In genomic region chr16:640614-641013, GRCh38 we compare ENCODE assay signal across 10 cellular contexts. TPM values are rescaled to one million over a fixed set of nuclear protein-coding genes. Genes with fewer than 3 reads are reported as not detected.
DNase-seq lines count a peak whose midpoint lies in the region; ATAC-seq and TF ChIP-seq lines count a peak whose summit lies in the region.
"Had no signal": no experiment of that assay in that cellular context is flagged by ENCODE, and none has a peak within 500 bp of the region (broad histone marks: within the 10 kb centered on the region; RNA-seq: fewer than 3 reads in every experiment).

No MANE protein-coding gene starts in this region.

- CTCF ChIA-PET in RWPE1 (lab: Yijun Ruan, JAX), result interaction anchor here (0.6 to 0.7 kb wide), 2 partner anchors 9 to 107 kb away, joined by 3 to 5 read pairs; partner anchors contain the start of gene WDR90

- no peaks in the 10 kb centered on the region for H3K27me3 ChIP-seq in left lung

- H3K4me1 ChIP-seq in left lung, result peaks cover 12 to 41% of the 10 kb centered on the region in 2 donors

- ATAC-seq in activated T-cell treated with anti-CD3 and anti-CD28 coated beads, Interleukin-2, amount 50 U/mL, for 72 hours (replicated peaks in 1 of 2), result no peak
- no peak for ATAC-seq in stimulated activated naive B cell treated with anti-CD40 and anti-IgM and Interleukin-4, amounts not matched to agents 10 μg/mL and 1 μg/mL and 100 μg/mL, for 72 hours (replicated peaks)
- no peak for ATAC-seq in left lung

- no peaks in the 10 kb centered on the region for H3K36me3 Mint-ChIP-seq in activated T-cell treated with anti-CD3 and anti-CD28 coated beads, Interleukin-2, amount 50 U/mL, for 72 hours (ENCODE audit: insufficient read depth in 2 of 2)
- peaks cover 11 to 17% of the 10 kb centered on the region in 2 donors for H3K36me3 Mint-ChIP-seq in stimulated activated naive B cell treated with anti-CD40 and anti-IgM and Interleukin-4, amounts not matched to agents 10 μg/mL and 1 μg/mL and 100 μg/mL, for 72 hours

- H3K36me3 ChIP-seq in left lung, result peaks cover 0 to 7% of the 10 kb centered on the region in 2 donors

- H3K27ac ChIP-seq in RWPE1, result peak overlapping the region; percentile 46; the same call in 1 of the 2 replicates
- H3K27ac ChIP-seq in left lung, result no peak overlapping the region

- POLR2A ChIA-PET in RWPE1 (lab: Yijun Ruan, JAX; ENCODE audit: low non-redundant PET), result no interaction called here

- no peaks in the 10 kb centered on the region for H3K9me3 Mint-ChIP-seq in activated T-cell treated with anti-CD3 and anti-CD28 coated beads, Interleukin-2, amount 50 U/mL, for 72 hours
- peaks cover 0 to 2% of the 10 kb centered on the region in 2 donors for H3K9me3 Mint-ChIP-seq in stimulated activated naive B cell treated with anti-CD40 and anti-IgM and Interleukin-4, amounts not matched to agents 10 μg/mL and 1 μg/mL and 100 μg/mL, for 72 hours

- H3K27ac Mint-ChIP-seq in activated T-cell treated with anti-CD3 and anti-CD28 coated beads, Interleukin-2, amount 50 U/mL, for 72 hours, result no peak overlapping the region
- peak overlapping the region; percentile 59 for H3K27ac Mint-ChIP-seq in stimulated activated naive B cell treated with anti-CD40 and anti-IgM and Interleukin-4, amounts not matched to agents 10 μg/mL and 1 μg/mL and 100 μg/mL, for 72 hours

- TF ChIP-seq CTCF in RWPE1 (conservative IDR thresholded peaks at IDR 0.05; ENCODE audit: low read depth) (no peak), foreskin fibroblast (IDR thresholded peaks at IDR 0.05; ENCODE audit: low read depth, low read length) (no peak), left lung (IDR thresholded peaks at IDR 0.05) (no peak)

- no peaks in the 10 kb centered on the region for H3K27me3 Mint-ChIP-seq in activated T-cell treated with anti-CD3 and anti-CD28 coated beads, Interleukin-2, amount 50 U/mL, for 72 hours (ENCODE audit: low read depth)
- peaks cover 5 to 6% of the 10 kb centered on the region in 2 donors for H3K27me3 Mint-ChIP-seq in stimulated activated naive B cell treated with anti-CD40 and anti-IgM and Interleukin-4, amounts not matched to agents 10 μg/mL and 1 μg/mL and 100 μg/mL, for 72 hours

- H3K4me1 Mint-ChIP-seq in activated T-cell treated with anti-CD3 and anti-CD28 coated beads, Interleukin-2, amount 50 U/mL, for 72 hours (ENCODE audit: low read depth), result peaks cover 29% of the 10 kb centered on the region
- peaks cover 28 to 47% of the 10 kb centered on the region in 2 donors for H3K4me1 Mint-ChIP-seq in stimulated activated naive B cell treated with anti-CD40 and anti-IgM and Interleukin-4, amounts not matched to agents 10 μg/mL and 1 μg/mL and 100 μg/mL, for 72 hours

- H3K9me3 ChIP-seq in left lung, result no peaks in the 10 kb centered on the region

- no peak for DNase-seq in activated T-cell treated with anti-CD3 and anti-CD28 coated beads, Interleukin-2, amount 50 U/mL, for 72 hours
- no peak for DNase-seq in activated T-cell treated with anti-CD3 and anti-CD28 coated beads, Interleukin-2, amount 50 U/mL, for 48 hours
- no peak for DNase-seq in RWPE1 (ENCODE audit: low spot score)
- no peak for DNase-seq in foreskin fibroblast
- no peak for DNase-seq in stimulated activated naive B cell treated with anti-CD40 and anti-IgM and Interleukin-4, amounts not matched to agents 10 μg/mL and 1 μg/mL and 100 μg/mL, for 72 hours
- DNase-seq in SK-N-DZ (ENCODE audit: low spot score), result no peak
- DNase-seq in left lung, result no peak
- no peak for DNase-seq in GF-D8 (lab: John Stamatoyannopoulos, UW)
- DNase-seq: effector memory CD4-positive, alpha-beta T cell; SHP77 treated with DMSO at 0.1 percent for 48 hours had no signal

- H3K4me3 ChIP-seq in foreskin fibroblast (ENCODE audit: low read depth in 1 of 2, low read length in 2 of 2) (peak overlapping the region; percentile 10 to 73), left lung (no peak overlapping the region)

- intact Hi-C loops in left lung (cut with DNase I), result no loop called here

- peak overlapping the region; percentile 65 to 70 for H3K4me3 Mint-ChIP-seq in activated T-cell treated with anti-CD3 and anti-CD28 coated beads, Interleukin-2, amount 50 U/mL, for 72 hours
- peak overlapping the region; percentile 60 to 77 for H3K4me3 Mint-ChIP-seq in stimulated activated naive B cell treated with anti-CD40 and anti-IgM and Interleukin-4, amounts not matched to agents 10 μg/mL and 1 μg/mL and 100 μg/mL, for 72 hours

RNA-seq across cellular contexts. Expression of gene MCRIP2, which starts 1.0 kb away (rescaled TPM):
- 10 to 100 TPM; 27.9 to 34.4 TPM for total RNA-seq in activated T-cell treated with anti-CD3 and anti-CD28 coated beads, Interleukin-2, amount 50 U/mL, for 72 hours
- 54.8 and 62.9 TPM in 2 replicates for polyA plus RNA-seq in SK-N-DZ (2014; cell fraction: cytosol; rRNA removed)
- polyA plus RNA-seq in SK-N-DZ (2014; cell fraction: nucleus; rRNA removed), result 97.2 and 119 TPM in 2 replicates
- 10 to 100 TPM; 41.5 to 42.5 TPM for total RNA-seq in left lung

RNA-seq across cellular contexts. Expression of gene METTL26, which starts 4.5 kb away (rescaled TPM):
- total RNA-seq in activated T-cell treated with anti-CD3 and anti-CD28 coated beads, Interleukin-2, amount 50 U/mL, for 72 hours, result 10 to 100 TPM; 55.4 to 57.4 TPM
- polyA plus RNA-seq in SK-N-DZ (2014; cell fraction: cytosol; rRNA removed), result 188 and 252 TPM in 2 replicates
- 300 and 428 TPM in 2 replicates for polyA plus RNA-seq in SK-N-DZ (2014; cell fraction: nucleus; rRNA removed)
- total RNA-seq in left lung, result 10 to 100 TPM; 69.3 to 70.4 TPM

RNA-seq across cellular contexts. Expression of gene WDR90, which starts 8.6 kb away (rescaled TPM):
- total RNA-seq in activated T-cell treated with anti-CD3 and anti-CD28 coated beads, Interleukin-2, amount 50 U/mL, for 72 hours, result 10 to 100 TPM; 40.3 to 47.7 TPM
- 19.0 and 29.7 TPM in 2 replicates for polyA plus RNA-seq in SK-N-DZ (2014; cell fraction: cytosol; rRNA removed)
- polyA plus RNA-seq in SK-N-DZ (2014; cell fraction: nucleus; rRNA removed), result 281 and 437 TPM in 2 replicates
- total RNA-seq in left lung, result 10 to 100 TPM; 27.3 to 41.3 TPM

RNA-seq across cellular contexts. Expression of gene WFIKKN1, which starts 9.8 kb away (rescaled TPM):
- total RNA-seq in activated T-cell treated with anti-CD3 and anti-CD28 coated beads, Interleukin-2, amount 50 U/mL, for 72 hours, result under 1 TPM; 0.49 to 0.72 TPM
- 4.0 and 5.7 TPM in 2 replicates for polyA plus RNA-seq in SK-N-DZ (2014; cell fraction: cytosol; rRNA removed)
- 5.5 and 7.7 TPM in 2 replicates for polyA plus RNA-seq in SK-N-DZ (2014; cell fraction: nucleus; rRNA removed)
- 1 to 10 TPM in 1 of 2 donors, under 1 TPM in 1; 0.58 to 1.4 TPM for total RNA-seq in left lung

RNA-seq across cellular contexts. Expression of gene RHOT2, which starts 27.3 kb away (rescaled TPM):
- 100 to 1,000 TPM; 110 to 115 TPM for total RNA-seq in activated T-cell treated with anti-CD3 and anti-CD28 coated beads, Interleukin-2, amount 50 U/mL, for 72 hours
- 101 and 112 TPM in 2 replicates for polyA plus RNA-seq in SK-N-DZ (2014; cell fraction: cytosol; rRNA removed)
- 1,136 and 1,411 TPM in 2 replicates for polyA plus RNA-seq in SK-N-DZ (2014; cell fraction: nucleus; rRNA removed)
- 10 to 100 TPM; 75.9 to 87.2 TPM for total RNA-seq in left lung

Comparison
In these comparisons a context has a peak if more than half of its experiments do, and no peak if none do; other contexts are left out.
1. H3K4me3 ChIP-seq: peak in foreskin fibroblast (2 of 2); none in left lung (0 of 2).